In genomic region chr2:207115715-207116364, GRCh38 we compare ENCODE assay signal across 11 cellular contexts. TPM values are rescaled to one million over a fixed set of nuclear protein-coding genes. Genes with fewer than 3 reads are reported as not detected.
A peak's percentile ranks its signal among the peaks of the same experiment; 100 is the strongest.
DNase-seq lines count a peak whose midpoint lies in the region; ATAC-seq and TF ChIP-seq lines count a peak whose summit lies in the region.
"Had no signal": no experiment of that assay in that cellular context is flagged by ENCODE, and none has a peak within 500 bp of the region (broad histone marks: within the 10 kb centered on the region; RNA-seq: fewer than 3 reads in every experiment).

No MANE protein-coding gene starts in this region.

- no peaks in the 10 kb centered on the region for H3K9me3 Mint-ChIP-seq in osteocyte (ENCODE audit: unreplicated experiment)
- H3K9me3 Mint-ChIP-seq: activated T-helper 17 cell treated with anti-CD3 and anti-CD28 coated beads, Interleukin-2, amount 50 U/mL, for 72 hours; CD8-positive, alpha-beta memory T cell had no signal

- H3K4me3 ChIP-seq in BJ (ENCODE audit: low read depth, low read length): no peak overlapping the region
- no peak overlapping the region for H3K4me3 ChIP-seq in ascending aorta
- no peak overlapping the region for H3K4me3 ChIP-seq in H7 (ENCODE audit: insufficient read depth, low read depth, low read length)

- H3K27me3 ChIP-seq in BJ (ENCODE audit: control insufficient read depth, insufficient read depth, low read length): no peaks in the 10 kb centered on the region
- H3K27me3 ChIP-seq in ascending aorta: no peaks in the 10 kb centered on the region
- H3K27me3 ChIP-seq in H7 (ENCODE audit: control insufficient read depth, insufficient read depth, low read length): no peaks in the 10 kb centered on the region

- POLR2A ChIA-PET in BJ (lab: Charles Lee): interaction anchor here (0.6 to 0.7 kb wide), 2 partner anchors 36 to 73 kb away, joined by 3 to 8 read pairs; no protein-coding TSS in a partner anchor

- no peak overlapping the region for H3K4me3 Mint-ChIP-seq in osteocyte (ENCODE audit: unreplicated experiment)
- H3K4me3 Mint-ChIP-seq: activated T-helper 17 cell treated with anti-CD3 and anti-CD28 coated beads, Interleukin-2, amount 50 U/mL, for 72 hours; CD8-positive, alpha-beta memory T cell had no signal

- no peak for ATAC-seq in HG02870 (IDR thresholded peaks at IDR 0.05; ENCODE audit: unreplicated experiment)
- no peak for ATAC-seq in HG02981 (IDR thresholded peaks at IDR 0.05; ENCODE audit: unreplicated experiment)
- ATAC-seq: activated T-helper 17 cell treated with anti-CD3 and anti-CD28 coated beads, Interleukin-2, amount 50 U/mL, for 72 hours; Panc1 had no signal

- H3K27ac ChIP-seq in ascending aorta: peak overlapping the region in 1 of 2 donors; percentile 6

- DNase-seq in BJ (ENCODE audit: low read depth) (no peak), ascending aorta (ENCODE audit: low spot score in 2 of 2) (no peak), head of caudate nucleus (peak in 41 of 42 donors; percentile 33 to 86 (median 65)), osteocyte (ENCODE audit: extremely low spot score, unreplicated experiment) (no peak), H7 (no peak)
- no peak for DNase-seq in activated CD8-positive, alpha-beta memory T cell treated with anti-CD3 and anti-CD28 coated beads, Interleukin-2, amount 50 U/mL, for 48 hours
- DNase-seq: CD8-positive, alpha-beta memory T cell had no signal

- H3K36me3 ChIP-seq in BJ (ENCODE audit: control insufficient read depth, insufficient read depth, low read length): peaks cover 2% of the 10 kb centered on the region; the same call in 1 of the 2 replicates
- H3K36me3 ChIP-seq in ascending aorta: peaks cover 0 to 8% of the 10 kb centered on the region in 2 donors
- no peaks in the 10 kb centered on the region; the same call in 1 of the 2 replicates for H3K36me3 ChIP-seq in H7 (replicated peaks; ENCODE audit: control insufficient read depth, insufficient read depth, low read length)

- H3K4me1 Mint-ChIP-seq in osteocyte (ENCODE audit: unreplicated experiment): peaks cover 30% of the 10 kb centered on the region

- peaks cover 18% of the 10 kb centered on the region for H3K36me3 Mint-ChIP-seq in osteocyte (ENCODE audit: unreplicated experiment)
- H3K36me3 Mint-ChIP-seq: CD8-positive, alpha-beta memory T cell had no signal

- intact Hi-C loops in ascending aorta (cut with DNase I): no loop called here
- intact Hi-C loops in head of caudate nucleus (cut with DNase I): no loop called here

- H3K27me3 Mint-ChIP-seq in osteocyte (ENCODE audit: unreplicated experiment): no peaks in the 10 kb centered on the region
- H3K27me3 Mint-ChIP-seq: activated T-helper 17 cell treated with anti-CD3 and anti-CD28 coated beads, Interleukin-2, amount 50 U/mL, for 72 hours had no signal

- TF ChIP-seq CTCF in BJ (IDR thresholded peaks at IDR 0.05; ENCODE audit: insufficient read depth, low read depth, low read length) (peak; percentile 25; the same call in 1 of the 2 replicates), ascending aorta (IDR thresholded peaks at IDR 0.05) (peak in 2 of 3 experiments; percentile 17 to 19), osteocyte (IDR thresholded peaks at IDR 0.05) (peak; percentile 33)

- CTCF ChIA-PET in BJ (lab: Yijun Ruan, JAX): interaction anchor here (0.8 to 1.8 kb wide), 5 partner anchors 9 to 133 kb away, joined by 3 to 4 read pairs (median 3); no protein-coding TSS in a partner anchor

- no peaks in the 10 kb centered on the region for H3K9me3 ChIP-seq in ascending aorta

- H3K4me1 ChIP-seq in ascending aorta: peaks cover 0 to 26% of the 10 kb centered on the region in 2 donors

- H3K27ac Mint-ChIP-seq in osteocyte (ENCODE audit: unreplicated experiment): peak overlapping the region; percentile 32
- H3K27ac Mint-ChIP-seq: activated T-helper 17 cell treated with anti-CD3 and anti-CD28 coated beads, Interleukin-2, amount 50 U/mL, for 72 hours; CD8-positive, alpha-beta memory T cell had no signal

RNA-seq across cellular contexts. Expression of gene KLF7, which starts 49.9 kb away (rescaled TPM):
- polyA plus RNA-seq in BJ (2011; rRNA removed): 30.2 and 41.9 TPM in 2 replicates
- 117 and 149 TPM in 2 replicates for polyA minus RNA-seq in BJ (2011; rRNA and poly(A)+ RNA removed)
- total RNA-seq in ascending aorta: 17.0 TPM
- 36.7 and 39.8 TPM in 2 replicates for total RNA-seq in osteocyte
- total RNA-seq in H7 (2014; rRNA removed; shearing (Covaris generic)): 19.9 and 21.6 TPM in 2 replicates

Comparison
In these comparisons a context has a peak if more than half of its experiments do, and no peak if none do; other contexts are left out.
1. DNase-seq: peak in head of caudate nucleus (41 of 42); none in BJ (single experiment), ascending aorta (0 of 2), osteocyte (single experiment), H7 (single experiment) and activated CD8-positive, alpha-beta memory T cell treated with anti-CD3 and anti-CD28 coated beads, Interleukin-2, amount 50 U/mL, for 48 hours (single experiment).
2. Peak in every context shown above with its lines, with median percentiles within 50 percentile points of each other: CTCF ChIP-seq.